Comparison of ENCODE assay signal across 16 cellular contexts in genomic region chr3:108412351-108412750, GRCh38.
"Had no signal": no experiment of that assay in that cellular context is flagged by ENCODE, and none has a peak within 500 bp of the region (broad histone marks: within the 10 kb centered on the region; RNA-seq: fewer than 3 reads in every experiment).

No MANE protein-coding gene starts in this region.

- H3K4me3 ChIP-seq: ovary, right lobe of liver, smooth muscle cell, thyroid gland had no signal

- H3K36me3 ChIP-seq: ovary, right lobe of liver, thyroid gland had no signal

- H3K27me3 ChIP-seq: ovary, right lobe of liver, thyroid gland had no signal

- H3K4me2 ChIP-seq: smooth muscle cell had no signal

- DNase-seq: activated CD4-positive, alpha-beta T cell treated with anti-CD3 and anti-CD28 coated beads, Interleukin-2, amount 10 ng/mL, durations not matched to agents 24 days and 14 days; activated CD4-positive, CD25-positive, alpha-beta regulatory T cell; activated CD8-positive, alpha-beta T cell treated with anti-CD3 and anti-CD28 coated beads for 36 hours; activated effector memory CD4-positive, alpha-beta T cell treated with anti-CD3 and anti-CD28 coated beads, Interleukin-2, amount 50 U/mL, for 16 hours; activated naive CD4-positive, alpha-beta T cell treated with anti-CD3 and anti-CD28 coated beads, Interleukin-2, amount 50 U/mL, for 16 hours; activated T-cell treated with anti-CD3 and anti-CD28 coated beads, Interleukin-2, amount 50 U/mL, for 4 hours; aorta; effector CD4-positive, alpha-beta T cell; mesendoderm; naive thymus-derived CD8-positive, alpha-beta T cell; ovary; right lobe of liver; stimulated activated naive CD4-positive, alpha-beta T cell; T-helper 9 cell; thyroid gland had no signal

- ATAC-seq: activated CD8-positive, alpha-beta T cell treated with anti-CD3 and anti-CD28 coated beads for 36 hours; activated T-cell treated with anti-CD3 and anti-CD28 coated beads, Interleukin-2, amount 50 U/mL, for 4 hours; naive thymus-derived CD8-positive, alpha-beta T cell; right lobe of liver had no signal

- H3K4me1 ChIP-seq: right lobe of liver had no signal

- H3K27ac ChIP-seq: ovary, right lobe of liver, thyroid gland had no signal

- H3K9me3 ChIP-seq: ovary, right lobe of liver, thyroid gland had no signal
